1 cellular context compared by ENCODE assay signal in genomic region chr9:21802418-21803000, GRCh38.
TF ChIP-seq lines count a peak whose summit lies in the region.

Gene MTAP, plus strand, starts transcription at chr9:21802636. Its CDS starts 113 bp downstream, at chr9:21802749.

TF ChIP-seq in HepG2, 621 proteins besides CTCF, POLR2A, EP300 and RAD21 (continued from another document and continues in another):
- TF ChIP-seq KIAA2018 (CRISPR knock-in tag; IDR thresholded peaks at IDR 0.05; ENCODE audit: borderline replicate concordance) (no peak; the same call in 1 of the 2 replicates), SKI (IDR thresholded peaks at IDR 0.05; ENCODE audit: partially characterized antibody) (no peak), MXD1 (CRISPR knock-in tag; IDR thresholded peaks at IDR 0.05) (no peak; the same call in 1 of the 2 replicates), FOXP4 (CRISPR knock-in tag; IDR thresholded peaks at IDR 0.05) (no peak), NFYC (CRISPR knock-in tag; IDR thresholded peaks at IDR 0.05) (peak; percentile 75), ZNF563 (CRISPR knock-in tag; IDR thresholded peaks at IDR 0.05) (peak; percentile 18), BRD4 (CRISPR knock-in tag; IDR thresholded peaks at IDR 0.05) (no peak), ZNF362 (CRISPR knock-in tag; IDR thresholded peaks at IDR 0.05; ENCODE audit: borderline replicate concordance) (peak; percentile 93), CBX5 (CRISPR knock-in tag; IDR thresholded peaks at IDR 0.05; ENCODE audit: borderline replicate concordance) (no peak; the same call in 1 of the 2 replicates), UBTF (CRISPR knock-in tag; IDR thresholded peaks at IDR 0.05) (peak; percentile 90; the same call in 1 of the 2 replicates), SETDB1 (CRISPR knock-in tag; IDR thresholded peaks at IDR 0.05; ENCODE audit: borderline replicate concordance) (no peak), PHF5A (CRISPR knock-in tag; IDR thresholded peaks at IDR 0.05; ENCODE audit: low read depth, unreplicated experiment) (no peak), MLLT10 (CRISPR knock-in tag; IDR thresholded peaks at IDR 0.05) (no peak), ZNF34 (CRISPR knock-in tag; IDR thresholded peaks at IDR 0.05; ENCODE audit: borderline replicate concordance) (no peak), ZNF136 (CRISPR knock-in tag; IDR thresholded peaks at IDR 0.05; ENCODE audit: low read depth) (no peak), TBL1XR1 (IDR thresholded peaks at IDR 0.05; ENCODE audit: borderline replicate concordance, low read length, partially characterized antibody) (peak; percentile 18), ZNF749 (CRISPR knock-in tag; IDR thresholded peaks at IDR 0.05; ENCODE audit: borderline replicate concordance) (peak; percentile 90), ATF6 (CRISPR knock-in tag; conservative IDR thresholded peaks at IDR 0.05) (no peak), ZNF251 (CRISPR knock-in tag; IDR thresholded peaks at IDR 0.05) (no peak), PCBP1 (IDR thresholded peaks at IDR 0.05; ENCODE audit: borderline replicate concordance, low read depth, low read length) (no peak), ZNF678 (CRISPR knock-in tag; IDR thresholded peaks at IDR 0.05) (no peak; the same call in 1 of the 2 replicates), NR2F6 (IDR thresholded peaks at IDR 0.05) (no peak), NR2F6 (CRISPR knock-in tag; IDR thresholded peaks at IDR 0.05) (no peak; the same call in 1 of the 2 replicates), POGK (CRISPR knock-in tag; conservative IDR thresholded peaks at IDR 0.05) (peak; percentile 76; the same call in 1 of the 2 replicates), MYC (CRISPR knock-in tag; IDR thresholded peaks at IDR 0.05; ENCODE audit: borderline replicate concordance) (peak; percentile 78), BORCS8-MEF2B (CRISPR knock-in tag; IDR thresholded peaks at IDR 0.05) (peak; percentile 24), NFIC (IDR thresholded peaks at IDR 0.05; ENCODE audit: low read length) (no peak), NFYB (CRISPR knock-in tag; IDR thresholded peaks at IDR 0.05) (peak; percentile 83), ZBED4 (CRISPR knock-in tag; IDR thresholded peaks at IDR 0.05; ENCODE audit: borderline replicate concordance) (no peak; the same call in 1 of the 2 replicates), ZNF33B (CRISPR knock-in tag; IDR thresholded peaks at IDR 0.05) (no peak), NCOR1 (IDR thresholded peaks at IDR 0.05; ENCODE audit: borderline replicate concordance, low read length) (no peak), SRY (CRISPR knock-in tag; IDR thresholded peaks at IDR 0.05) (peak; percentile 19; the same call in 1 of the 2 replicates), TRIM22 (IDR thresholded peaks at IDR 0.05) (no peak), GPN1 (CRISPR knock-in tag; IDR thresholded peaks at IDR 0.05; ENCODE audit: borderline replicate concordance) (no peak)
